26 cellular contexts compared by ENCODE assay signal in the genomic region with DNA sequence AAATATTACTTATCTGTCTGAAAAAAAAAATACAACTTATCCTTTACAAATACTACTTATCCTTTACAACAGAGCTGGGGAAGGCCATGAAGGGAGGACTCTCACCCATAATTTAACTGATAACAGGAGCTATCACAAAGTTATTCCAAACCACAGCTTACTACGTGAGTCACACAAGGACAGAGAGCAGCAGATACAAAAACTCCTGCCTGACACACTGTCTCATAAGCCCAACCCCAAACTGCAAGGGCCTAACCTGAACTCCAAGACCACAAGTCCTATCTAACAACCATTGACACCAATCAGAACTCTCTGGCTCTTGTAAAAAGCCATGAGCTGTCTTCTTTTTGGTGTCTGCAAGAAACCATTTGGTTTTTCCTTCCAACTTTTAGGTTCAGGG. TPM values are rescaled to one million over a fixed set of nuclear protein-coding genes. Genes with fewer than 3 reads are reported as not detected.
"Had no signal": no experiment of that assay in that cellular context is flagged by ENCODE, and none has a peak within 500 bp of the region (broad histone marks: within the 10 kb centered on the region; RNA-seq: fewer than 3 reads in every experiment).

No MANE protein-coding gene starts in this region.

- H3K4me3 Mint-ChIP-seq: dendritic cell treated with granulocyte-macrophage colony-stimulating factor and Interleukin-4, amounts not matched to agents 40 ng/mL and 50 ng/mL, for 4 days; endodermal cell; naive thymus-derived CD4-positive, alpha-beta T cell; nephron; neural progenitor cell; stimulated activated effector memory CD8-positive, alpha-beta T cell treated with anti-CD3 and anti-CD28 coated beads, Interleukin-12 subunit alpha, Interleukin-12 subunit beta, amount 100 ng/mL, for 72 hours had no signal

- H3K27ac ChIP-seq: epithelial cell of prostate, foreskin keratinocyte, gastroesophageal sphincter, heart left ventricle, hepatocyte, left lung, neural progenitor cell, prostate gland, right atrium auricular region, thoracic aorta, tibial nerve, upper lobe of left lung had no signal

- H3K9me3 ChIP-seq: left lung, prostate gland, thoracic aorta had no signal

- DNase-seq: effector CD8-positive, alpha-beta T cell; endodermal cell; foreskin keratinocyte; heart left ventricle; left cardiac atrium; left lung; mesenchymal stem cell; midbrain; naive thymus-derived CD4-positive, alpha-beta T cell; stimulated activated CD4-positive, alpha-beta T cell treated with anti-CD3 and anti-CD28 coated beads, Interleukin-2, amount 100 ng/mL, for 24 hours; stimulated activated CD4-positive, alpha-beta T cell treated with anti-CD3 and anti-CD28 coated beads, Interleukin-4, amount 100 ng/mL, for 24 hours; stimulated activated naive CD8-positive, alpha-beta T cell treated with anti-CD3 and anti-CD28 coated beads, Interleukin-15, Interleukin-2, amounts not matched to agents 100 U/mL and 50 U/mL, for 24 hours; upper lobe of left lung had no signal

- H3K27ac Mint-ChIP-seq: dendritic cell treated with granulocyte-macrophage colony-stimulating factor and Interleukin-4, amounts not matched to agents 40 ng/mL and 50 ng/mL, for 4 days; endodermal cell; nephron; neural progenitor cell; stimulated activated effector memory CD8-positive, alpha-beta T cell treated with anti-CD3 and anti-CD28 coated beads, Interleukin-12 subunit alpha, Interleukin-12 subunit beta, amount 100 ng/mL, for 72 hours had no signal

- H3K36me3 ChIP-seq: gastroesophageal sphincter, heart left ventricle, left lung, neural progenitor cell, prostate gland, right atrium auricular region, thoracic aorta, tibial nerve, upper lobe of left lung had no signal

- H3K79me2 ChIP-seq: hepatocyte had no signal

- H3K27me3 ChIP-seq: foreskin keratinocyte, gastroesophageal sphincter, heart left ventricle, hepatocyte, left lung, neural progenitor cell, right atrium auricular region, tibial nerve, upper lobe of left lung had no signal

- H3K9me3 Mint-ChIP-seq: stimulated activated effector memory CD8-positive, alpha-beta T cell treated with anti-CD3 and anti-CD28 coated beads, Interleukin-12 subunit alpha, Interleukin-12 subunit beta, amount 100 ng/mL, for 72 hours had no signal

- H3K4me3 ChIP-seq: gastroesophageal sphincter, heart left ventricle, hepatocyte, left lung, neural progenitor cell, prostate gland, right atrium auricular region, thoracic aorta, tibial nerve, upper lobe of left lung had no signal

- H3K9ac ChIP-seq: neural progenitor cell had no signal

- H3K4me1 ChIP-seq: foreskin keratinocyte, left lung, neural progenitor cell, prostate gland, upper lobe of left lung had no signal

- H2AFZ ChIP-seq: hepatocyte, neural progenitor cell had no signal

- ATAC-seq: esophagus mucosa; foreskin keratinocyte; gastroesophageal sphincter; heart left ventricle; left cardiac atrium; left lung; naive thymus-derived CD4-positive, alpha-beta T cell; sciatic nerve; stimulated activated effector memory CD8-positive, alpha-beta T cell treated with anti-CD3 and anti-CD28 coated beads, Interleukin-12 subunit alpha, Interleukin-12 subunit beta, amount 100 ng/mL, for 72 hours; stimulated activated naive CD8-positive, alpha-beta T cell treated with anti-CD3 and anti-CD28 coated beads, Interleukin-15, Interleukin-2, amounts not matched to agents 100 U/mL and 50 U/mL, for 24 hours had no signal

- H3K4me2 ChIP-seq: hepatocyte, neural progenitor cell had no signal

- H3K4me1 Mint-ChIP-seq: endodermal cell; naive thymus-derived CD4-positive, alpha-beta T cell; neural progenitor cell; stimulated activated effector memory CD8-positive, alpha-beta T cell treated with anti-CD3 and anti-CD28 coated beads, Interleukin-12 subunit alpha, Interleukin-12 subunit beta, amount 100 ng/mL, for 72 hours had no signal

RNA-seq across cellular contexts. Expression of a gene that starts 28.5 kb away (rescaled TPM):
- total RNA-seq: foreskin keratinocyte; naive thymus-derived CD4-positive, alpha-beta T cell had no signal
- polyA plus RNA-seq: foreskin keratinocyte; naive thymus-derived CD4-positive, alpha-beta T cell had no signal
